8 cellular contexts compared by ENCODE assay signal in genomic region chr17:40415390-40415789, GRCh38. TPM values are rescaled to one million over a fixed set of nuclear protein-coding genes. Genes with fewer than 3 reads are reported as not detected.
DNase-seq lines count a peak whose midpoint lies in the region; ATAC-seq and TF ChIP-seq lines count a peak whose summit lies in the region.

No MANE protein-coding gene starts in this region.

- 25% methylated on average over 3 of the region's 3 CpGs for WGBS in SK-N-SH (ENCODE audit: low lambda C conversion rate)
- 33 to 36% methylated on average over 3 of the region's 3 CpGs for WGBS in upper lobe of left lung, 2 donors

- no peaks in the 10 kb centered on the region for H4K20me1 ChIP-seq in SK-N-SH (ENCODE audit: insufficient read depth)
- H4K20me1 ChIP-seq in Loucy (ENCODE audit: insufficient read depth, low read length, poor library complexity, severe bottlenecking), result peaks cover 56% of the 10 kb centered on the region

- H3K9ac ChIP-seq in SK-N-SH (peak overlapping the region; percentile 84; the same call in 1 of the 2 replicates), Loucy (ENCODE audit: low read depth, low read length, poor library complexity, severe bottlenecking) (peak overlapping the region; percentile 99)

- peak overlapping the region; percentile 93; the same call in 1 of the 2 replicates for H3K4me2 ChIP-seq in SK-N-SH
- H3K4me2 ChIP-seq in Loucy (ENCODE audit: low read depth, low read length, poor library complexity, severe bottlenecking), result peak overlapping the region; percentile 95

- H3K27ac ChIP-seq in SK-N-SH (ENCODE audit: low read depth in 2 of 2, low read length in 1 of 2) (no peak overlapping the region), upper lobe of left lung (no peak overlapping the region)

- no peak for TF ChIP-seq POLR2A in upper lobe of left lung (IDR thresholded peaks at IDR 0.05)

- peaks cover 21% of the 10 kb centered on the region for H3K4me1 Mint-ChIP-seq in activated B cell treated with CpG ODN at 0.5 μM for 24 hours

- H3K79me2 ChIP-seq in SK-N-SH (ENCODE audit: insufficient read depth) (peaks cover 71% of the 10 kb centered on the region), Loucy (ENCODE audit: insufficient read depth, low read length) (peaks cover 73% of the 10 kb centered on the region)

- POLR2A ChIA-PET in SK-N-SH (lab: Yijun Ruan, JAX), result interaction anchor here (0.6 kb wide), 1 partner anchor 61 kb away, joined by 4 read pairs; no protein-coding TSS in a partner anchor
- POLR2A ChIA-PET in activated B cell treated with CpG ODN at 0.5 μM for 24 hours (lab: Charles Lee), result interaction anchor here (0.7 to 3.7 kb wide), 2 partner anchors 139 to 146 kb away, joined by 5 to 21 read pairs; no protein-coding TSS in a partner anchor

- H3K9me2 ChIP-seq in SK-N-SH (no peaks in the 10 kb centered on the region), Loucy (replicated peaks; ENCODE audit: low read depth, low read length) (no peaks in the 10 kb centered on the region)

- CTCF ChIA-PET in SK-N-SH (lab: Yijun Ruan, JAX), result interaction anchor here (0.6 to 16.1 kb wide), 41 partner anchors 8 to 178 kb away, joined by 3 to 175 read pairs (median 5); partner anchors contain the start of gene RARA
- CTCF ChIA-PET in activated B cell treated with CpG ODN at 0.5 μM for 24 hours (lab: Charles Lee), result interaction anchor here (0.8 to 4.2 kb wide), 6 partner anchors 25 to 402 kb away, joined by 3 to 31 read pairs (median 4); no protein-coding TSS in a partner anchor

- peaks cover 0 to 10% of the 10 kb centered on the region in 2 experiments; a peak in 2 of 4 replicates for H3K4me1 ChIP-seq in SK-N-SH (ENCODE audit: control insufficient read depth in 1 of 2, insufficient read depth in 2 of 2, low read depth in 1 of 2, low read length in 1 of 2)
- peaks cover 50% of the 10 kb centered on the region for H3K4me1 ChIP-seq in Loucy (ENCODE audit: insufficient read depth, low read length, poor library complexity, severe bottlenecking)
- H3K4me1 ChIP-seq in upper lobe of left lung, result peaks cover 14 to 39% (median 24%) of the 10 kb centered on the region in 4 donors

- intact Hi-C loops in activated B cell treated with CpG ODN at 0.5 μM for 24 hours (cut with micrococcal nuclease), result loop anchor here (1.0 to 10.0 kb wide), 7 partner anchors 57 to 1252 kb away; partner anchors contain the start of gene CDC6

- no peaks in the 10 kb centered on the region for H3K27me3 ChIP-seq in SK-N-SH (ENCODE audit: insufficient read depth)
- no peaks in the 10 kb centered on the region for H3K27me3 ChIP-seq in Loucy (ENCODE audit: insufficient read depth, low read length, poor library complexity, severe bottlenecking)
- H3K27me3 ChIP-seq in upper lobe of left lung, result no peaks in the 10 kb centered on the region

- ATAC-seq in SK-N-SH treated with all-trans-retinoic acid at 6 μM for 48 hours, result no peak
- ATAC-seq in activated B cell treated with CpG ODN at 0.5 μM for 24 hours (ENCODE audit: low read depth), result no peak
- ATAC-seq in upper lobe of left lung (ENCODE audit: low FRiP score in 2 of 2), result no peak

- no peaks in the 10 kb centered on the region for H3K9me3 Mint-ChIP-seq in activated B cell treated with CpG ODN at 0.5 μM for 24 hours

- H3K27ac Mint-ChIP-seq in activated B cell treated with CpG ODN at 0.5 μM for 24 hours, result no peak overlapping the region

- H2AFZ ChIP-seq in SK-N-SH (ENCODE audit: low read depth), result no peak overlapping the region
- no peak overlapping the region for H2AFZ ChIP-seq in Loucy (ENCODE audit: low read length)

- H3K9me3 ChIP-seq in SK-N-SH, result no peaks in the 10 kb centered on the region
- no peaks in the 10 kb centered on the region for H3K9me3 ChIP-seq in Loucy (ENCODE audit: insufficient read depth, low read depth, low read length)
- no peaks in the 10 kb centered on the region for H3K9me3 ChIP-seq in upper lobe of left lung

- H3K36me3 ChIP-seq in SK-N-SH (replicated peaks in 1 of 2; ENCODE audit: control insufficient read depth in 1 of 2, insufficient read depth in 2 of 2, low read length in 1 of 2) (peaks cover 13 to 25% of the 10 kb centered on the region in 2 experiments), Loucy (ENCODE audit: insufficient read depth, low read length) (peaks cover 44% of the 10 kb centered on the region), upper lobe of left lung (no peaks in the 10 kb centered on the region)

- peak overlapping the region; percentile 24 for H3K4me3 Mint-ChIP-seq in activated B cell treated with CpG ODN at 0.5 μM for 24 hours

- no peaks in the 10 kb centered on the region for H3K27me3 Mint-ChIP-seq in activated B cell treated with CpG ODN at 0.5 μM for 24 hours

- TF ChIP-seq CTCF in SK-N-SH (IDR thresholded peaks at IDR 0.05), result peak; percentile 77
- TF ChIP-seq CTCF in Loucy (conservative IDR thresholded peaks at IDR 0.05; ENCODE audit: low read length), result peak; percentile 70
- peak; percentile 63 for TF ChIP-seq CTCF in activated B cell treated with CpG ODN at 0.5 μM for 24 hours (IDR thresholded peaks at IDR 0.05)
- peak; percentile 47 to 72 (median 60) for TF ChIP-seq CTCF in upper lobe of left lung (IDR thresholded peaks at IDR 0.05)

- DNase-seq in SK-N-SH (peak; percentile 49), activated B cell treated with CpG ODN at 0.5 μM for 24 hours (no peak), inferior parietal cortex (ENCODE audit: extremely low spot score) (peak; percentile 48), upper lobe of left lung (no peak), HK-2 (ENCODE audit: unreplicated experiment) (no peak), GM19240 (ENCODE audit: insufficient read length, low spot score) (no peak)

- peaks cover 5% of the 10 kb centered on the region for H3K36me3 Mint-ChIP-seq in activated B cell treated with CpG ODN at 0.5 μM for 24 hours (ENCODE audit: low read depth)

- TF ChIP-seq RAD21 in SK-N-SH (IDR thresholded peaks at IDR 0.05; ENCODE audit: low read length), result peak; percentile 71

- H3F3A ChIP-seq in SK-N-SH (replicated peaks; ENCODE audit: insufficient read depth) (peaks cover 9% of the 10 kb centered on the region), Loucy (ENCODE audit: low read depth) (no peaks in the 10 kb centered on the region)

- H3K4me3 ChIP-seq in SK-N-SH (ENCODE audit: low read depth in 2 of 2, low read length in 1 of 2), result peak overlapping the region in 1 of 2 experiments; percentile 7; a peak in 2 of 4 replicates
- peak overlapping the region; percentile 95 for H3K4me3 ChIP-seq in Loucy (ENCODE audit: low read length, poor library complexity, severe bottlenecking)
- H3K4me3 ChIP-seq in upper lobe of left lung, result peak overlapping the region in 1 of 4 donors; percentile 0

- TF ChIP-seq EP300 in SK-N-SH (IDR thresholded peaks at IDR 0.05; ENCODE audit: borderline replicate concordance in 1 of 2, low read depth in 1 of 2, low read length in 1 of 2) (no peak), upper lobe of left lung (IDR thresholded peaks at IDR 0.05) (no peak)

TF ChIP-seq in SK-N-SH, 30 proteins besides CTCF, POLR2A, EP300 and RAD21 (continues in another document):
- TF ChIP-seq SMC3 (IDR thresholded peaks at IDR 0.05; ENCODE audit: low read depth, low read length) (peak; percentile 37), ELF1 (IDR thresholded peaks at IDR 0.05) (no peak), NFIC (IDR thresholded peaks at IDR 0.05; ENCODE audit: borderline replicate concordance) (no peak), RCOR1 (IDR thresholded peaks at IDR 0.05; ENCODE audit: low read length) (peak; percentile 37; the same call in 1 of the 2 replicates), JUND (IDR thresholded peaks at IDR 0.05) (no peak), CHD2 (IDR thresholded peaks at IDR 0.05; ENCODE audit: low read length, partially characterized antibody) (peak; percentile 12), SIN3A (IDR thresholded peaks at IDR 0.05; ENCODE audit: borderline replicate concordance, low read depth, low read length) (no peak), MAX (IDR thresholded peaks at IDR 0.05; ENCODE audit: low read depth) (no peak), FOXJ3 (CRISPR knock-in tag; IDR thresholded peaks at IDR 0.05) (no peak)

TF ChIP-seq in SK-N-SH treated with all-trans-retinoic acid at 6 μM for 48 hours, 23 proteins besides CTCF, POLR2A, EP300 and RAD21:
- TF ChIP-seq PATZ1 (CRISPR knock-in tag; IDR thresholded peaks at IDR 0.05; ENCODE audit: borderline replicate concordance) (no peak), ZFP30 (CRISPR knock-in tag; IDR thresholded peaks at IDR 0.05) (no peak), ZFP3 (CRISPR knock-in tag; IDR thresholded peaks at IDR 0.05) (no peak)

RNA-seq across cellular contexts. Expression of gene TOP2A, which starts 2.3 kb away (rescaled TPM):
- polyA plus RNA-seq in SK-N-SH (2012; rRNA removed), result 20.6 and 23.2 TPM in 2 replicates
- polyA plus RNA-seq in SK-N-SH (2012; cell fraction: cytosol; rRNA removed), result 31.8 and 42.2 TPM in 2 replicates
- polyA plus RNA-seq in SK-N-SH (2012; cell fraction: nucleus; rRNA removed), result 11.8 and 25.8 TPM in 2 replicates
- total RNA-seq in activated B cell treated with CpG ODN at 0.5 μM for 24 hours, result 5.3 and 6.6 TPM in 2 replicates
- 10 to 100 TPM in 2 of 6 donors, 1 to 10 TPM in 3, under 1 TPM in 1; under 0.01 to 14.5 (median 6.2) TPM for total RNA-seq in upper lobe of left lung

RNA-seq across cellular contexts. Expression of gene IGFBP4, which starts 27.9 kb away (rescaled TPM):
- 101 and 128 TPM in 2 replicates for polyA plus RNA-seq in SK-N-SH (2012; rRNA removed)
- polyA plus RNA-seq in SK-N-SH (2012; cell fraction: cytosol; rRNA removed), result 92.5 and 132 TPM in 2 replicates
- polyA plus RNA-seq in SK-N-SH (2012; cell fraction: nucleus; rRNA removed), result 60.9 and 69.1 TPM in 2 replicates
- total RNA-seq in activated B cell treated with CpG ODN at 0.5 μM for 24 hours (17.2 and 18.0 TPM in 2 replicates), upper lobe of left lung (100 to 1,000 TPM in 4 of 6 donors, 10 to 100 TPM in 2; 80.7 to 524 (median 169) TPM)

RNA-seq across cellular contexts. Expression of gene GJD3, which starts 50.9 kb away (rescaled TPM):
- not detected in 2 replicates for polyA plus RNA-seq in SK-N-SH (2012; rRNA removed)
- not detected in 2 replicates for polyA plus RNA-seq in SK-N-SH (2012; cell fraction: cytosol; rRNA removed)
- not detected in 2 replicates for polyA plus RNA-seq in SK-N-SH (2012; cell fraction: nucleus; rRNA removed)
- not detected in 2 replicates for total RNA-seq in activated B cell treated with CpG ODN at 0.5 μM for 24 hours
- 1 to 10 TPM in 4 of 6 donors, not detected in 2; 1.7 to 8.4 (median 4.5) TPM for total RNA-seq in upper lobe of left lung

Comparison
In these comparisons a context has a peak if more than half of its experiments do, and no peak if none do; other contexts are left out.
1. DNase-seq: peak in SK-N-SH (single experiment) and inferior parietal cortex (single experiment); none in activated B cell treated with CpG ODN at 0.5 μM for 24 hours (single experiment), upper lobe of left lung (0 of 2), HK-2 (single experiment) and GM19240 (single experiment).
2. Peak in every context shown above with its lines, with median percentiles within 50 percentile points of each other: CTCF ChIP-seq.